Comparison of ENCODE assay signal across 1 cellular context in the genomic region with DNA sequence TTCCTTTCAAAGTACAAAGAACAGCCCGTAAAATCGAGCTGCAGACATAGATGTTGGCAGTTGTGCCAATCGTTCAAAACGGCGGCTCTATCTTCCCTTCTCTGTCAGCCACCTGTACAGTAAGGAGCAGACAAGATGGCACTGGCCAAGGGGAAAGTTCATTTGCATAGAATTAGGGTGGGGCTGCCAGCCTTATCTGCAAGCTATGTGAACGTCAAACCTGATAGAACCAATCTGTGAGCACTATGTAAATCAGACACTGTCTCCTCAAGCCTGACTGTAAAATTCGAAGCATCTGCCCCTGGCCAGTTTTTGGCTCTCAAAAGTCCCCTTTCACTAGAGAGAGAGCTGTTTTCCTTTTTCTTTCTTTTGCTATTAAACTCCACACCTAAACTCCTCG.
TF ChIP-seq lines count a peak whose summit lies in the region.

No MANE protein-coding gene starts in this region.

TF ChIP-seq in HepG2, 621 proteins besides CTCF, POLR2A, EP300 and RAD21 (continued from another document):
- TF ChIP-seq ZNF142 (CRISPR knock-in tag; IDR thresholded peaks at IDR 0.05), result no peak
